Comparison of ENCODE assay signal across 9 cellular contexts in the genomic region with DNA sequence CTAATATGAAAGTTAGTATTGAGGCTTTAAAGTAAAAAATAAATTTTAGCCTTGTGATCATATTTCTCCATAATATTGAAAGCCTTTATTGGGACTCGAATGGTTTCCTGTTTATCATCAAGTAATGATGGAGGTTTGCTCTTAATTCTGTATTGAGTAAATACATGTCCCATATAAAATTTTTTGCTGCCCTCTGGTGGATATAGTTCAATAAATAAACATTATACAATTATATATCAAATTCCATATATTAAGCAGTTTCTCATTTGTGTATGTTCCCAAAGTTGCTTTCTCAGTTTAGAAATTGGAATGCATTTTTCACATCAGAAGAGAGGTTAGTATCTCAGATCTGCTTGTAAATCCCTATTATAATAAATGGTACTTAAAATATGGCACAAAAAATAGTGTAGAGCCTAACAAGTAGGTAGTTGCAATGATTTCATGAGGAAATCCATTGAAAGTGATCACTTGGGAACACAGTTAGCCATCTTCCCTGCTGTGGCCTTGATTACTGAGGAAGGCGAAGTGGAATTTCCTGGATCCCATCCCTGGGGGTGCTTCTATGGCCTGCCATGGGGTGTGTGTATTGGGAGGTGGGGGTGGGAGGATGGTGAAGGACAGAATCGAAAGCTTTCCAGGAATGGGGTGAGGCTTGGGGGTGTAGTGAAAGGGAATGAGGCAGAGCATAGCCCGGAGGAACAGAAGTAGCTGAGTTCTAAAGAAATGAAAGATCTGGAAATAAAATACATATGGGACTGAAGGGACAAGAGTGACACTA.
A peak's percentile ranks its signal among the peaks of the same experiment; 100 is the strongest.
DNase-seq lines count a peak whose midpoint lies in the region; ATAC-seq and TF ChIP-seq lines count a peak whose summit lies in the region.
"Had no signal": no experiment of that assay in that cellular context is flagged by ENCODE, and none has a peak within 500 bp of the region (broad histone marks: within the 10 kb centered on the region; RNA-seq: fewer than 3 reads in every experiment).

No MANE protein-coding gene starts in this region.

- peaks cover 0 to 3% of the 10 kb centered on the region in 2 donors for H3K9me3 ChIP-seq in breast epithelium

- H3K4me1 Mint-ChIP-seq in activated T-cell treated with anti-CD3 and anti-CD28 coated beads, Interleukin-2, amount 50 U/mL, for 4 hours (ENCODE audit: low read depth), result peaks cover 9% of the 10 kb centered on the region

- no peak overlapping the region for H3K4me3 Mint-ChIP-seq in activated T-cell treated with anti-CD3 and anti-CD28 coated beads, Interleukin-2, amount 50 U/mL, for 4 hours

- no peak for DNase-seq in activated T-cell treated with anti-CD3 and anti-CD28 coated beads, Interleukin-2, amount 50 U/mL, for 4 hours
- DNase-seq in activated T-cell treated with anti-CD3 and anti-CD28 coated beads, Interleukin-2, amount 50 U/mL, for 1 hour, result no peak
- peak; percentile 71 for DNase-seq in NCI-H345 (lab: John Stamatoyannopoulos, UW)
- no peak for DNase-seq in breast epithelium (ENCODE audit: low spot score in 2 of 2)
- DNase-seq in medulla oblongata (ENCODE audit: extremely low spot score), result peak; percentile 73
- no peak for DNase-seq in activated CD4-positive, CD25-positive, alpha-beta regulatory T cell (lab: John Stamatoyannopoulos, UW)
- no peak for DNase-seq in COLO668 (lab: John Stamatoyannopoulos, UW; ENCODE audit: unreplicated experiment)

- no peak overlapping the region for H3K27ac ChIP-seq in breast epithelium
- H3K27ac ChIP-seq: parathyroid adenoma had no signal

- no peaks in the 10 kb centered on the region for H3K4me1 ChIP-seq in breast epithelium
- H3K4me1 ChIP-seq: parathyroid adenoma had no signal

- TF ChIP-seq CTCF in breast epithelium (IDR thresholded peaks at IDR 0.05), result peak; percentile 6 to 29 (median 14)

- H3K9me3 Mint-ChIP-seq in activated T-cell treated with anti-CD3 and anti-CD28 coated beads, Interleukin-2, amount 50 U/mL, for 4 hours, result peaks cover 15% of the 10 kb centered on the region

- H3K4me3 ChIP-seq in breast epithelium, result no peak overlapping the region

- H3K36me3 ChIP-seq in breast epithelium, result no peaks in the 10 kb centered on the region

- no peaks in the 10 kb centered on the region for H3K27me3 ChIP-seq in breast epithelium

- no peak for TF ChIP-seq POLR2A in breast epithelium (IDR thresholded peaks at IDR 0.05)

- intact Hi-C loops in breast epithelium (cut with DNase I; ENCODE audit: low total_unique reads), result no loop called here

- peak; percentile 48 to 51 for ATAC-seq in activated T-cell treated with anti-CD3 and anti-CD28 coated beads, Interleukin-2, amount 50 U/mL, for 4 hours
- ATAC-seq in HG02610 (IDR thresholded peaks at IDR 0.05; ENCODE audit: unreplicated experiment), result no peak

- no peaks in the 10 kb centered on the region for H3K27me3 Mint-ChIP-seq in activated T-cell treated with anti-CD3 and anti-CD28 coated beads, Interleukin-2, amount 50 U/mL, for 4 hours (ENCODE audit: low read depth)

- peaks cover 3% of the 10 kb centered on the region for H3K36me3 Mint-ChIP-seq in activated T-cell treated with anti-CD3 and anti-CD28 coated beads, Interleukin-2, amount 50 U/mL, for 4 hours (ENCODE audit: insufficient read depth)

Comparison
In these comparisons a context has a peak if more than half of its experiments do, and no peak if none do; other contexts are left out.
1. DNase-seq: peak in NCI-H345 (single experiment) and medulla oblongata (single experiment); none in activated T-cell treated with anti-CD3 and anti-CD28 coated beads, Interleukin-2, amount 50 U/mL, for 4 hours (single experiment), activated T-cell treated with anti-CD3 and anti-CD28 coated beads, Interleukin-2, amount 50 U/mL, for 1 hour (single experiment), breast epithelium (0 of 2), activated CD4-positive, CD25-positive, alpha-beta regulatory T cell (0 of 4) and COLO668 (single experiment).